In genomic region chr7:6855563-6856131, GRCh38 we compare ENCODE assay signal across 7 cellular contexts. TPM values are rescaled to one million over a fixed set of nuclear protein-coding genes. Genes with fewer than 3 reads are reported as not detected.
DNase-seq lines count a peak whose midpoint lies in the region; ATAC-seq and TF ChIP-seq lines count a peak whose summit lies in the region.
"Not testable (repeated sequence)": the region's sequence is repeated elsewhere in the genome, so short reads cannot be mapped to it uniquely, and the experiment has no call there.

No MANE protein-coding gene starts in this region.

- H3K4me3 ChIP-seq in PC-9; naive thymus-derived CD4-positive, alpha-beta T cell (ENCODE audit: low read length): not testable (repeated sequence)
- H3K4me3 ChIP-seq in left ventricle myocardium inferior (peak overlapping the region; percentile 64), skin epidermis (peak overlapping the region in 6 of 7 experiments; percentile 14 to 37 (median 20))

- DNase-seq in DMS153 treated with DMSO at 0.1 percent for 48 hours (lab: John Stamatoyannopoulos, UW; ENCODE audit: unreplicated experiment) (peak; percentile 8), PC-9 (peak in 1 of 2 experiments; percentile 9)
- not testable (repeated sequence) for DNase-seq in activated T-cell treated with anti-CD3 and anti-CD28 coated beads, Interleukin-2, amount 50 U/mL, for 4 hours; central memory CD8-positive, alpha-beta T cell (ENCODE audit: low spot score in 2 of 2); left ventricle myocardium inferior; naive thymus-derived CD4-positive, alpha-beta T cell

- not testable (repeated sequence) for H3K36me3 ChIP-seq in PC-9 (ENCODE audit: low read depth); left ventricle myocardium inferior; naive thymus-derived CD4-positive, alpha-beta T cell (ENCODE audit: control insufficient read depth in 2 of 3, insufficient read depth in 3 of 3, low read length in 3 of 3)

- H3K27me3 ChIP-seq in PC-9 (ENCODE audit: insufficient read depth, low read depth); left ventricle myocardium inferior (ENCODE audit: low read depth); naive thymus-derived CD4-positive, alpha-beta T cell (ENCODE audit: control insufficient read depth in 2 of 2, insufficient read depth in 2 of 2, low read length in 2 of 2): not testable (repeated sequence)

- not testable (repeated sequence) for H3K27ac ChIP-seq in PC-9; left ventricle myocardium inferior (replicated peaks); naive thymus-derived CD4-positive, alpha-beta T cell (ENCODE audit: low read depth, low read length); skin epidermis

- not testable (repeated sequence) for TF ChIP-seq CTCF in PC-9 (conservative IDR thresholded peaks at IDR 0.05)
- peak; percentile 10 for TF ChIP-seq CTCF in left ventricle myocardium inferior (IDR thresholded peaks at IDR 0.05; ENCODE audit: borderline replicate concordance)

- not testable (repeated sequence) for H2AFZ ChIP-seq in PC-9

- not testable (repeated sequence) for H3K36me3 Mint-ChIP-seq in activated T-cell treated with anti-CD3 and anti-CD28 coated beads, Interleukin-2, amount 50 U/mL, for 4 hours (ENCODE audit: insufficient read depth); central memory CD8-positive, alpha-beta T cell (ENCODE audit: insufficient read depth); naive thymus-derived CD4-positive, alpha-beta T cell

- intact Hi-C loops in PC-9 (cut with micrococcal nuclease; ENCODE audit: unreplicated experiment): loop anchor here (10.0 kb wide), 1 partner anchor 261 kb away; the partner anchor contains the start of gene INTS15
- intact Hi-C loops in left ventricle myocardium inferior (cut with micrococcal nuclease): not testable (repeated sequence)
- intact Hi-C loops in naive thymus-derived CD4-positive, alpha-beta T cell (cut with micrococcal nuclease): loop anchor here (2.0 to 5.0 kb wide), 4 partner anchors 263 to 858 kb away; partner anchors contain the start of gene INTS15 (in 2 of the 2)

- CTCF ChIA-PET in PC-9 (lab: Charles Lee): not testable (repeated sequence)
- CTCF ChIA-PET in naive thymus-derived CD4-positive, alpha-beta T cell (lab: Charles Lee): interaction anchor here (1.8 kb wide), 1 partner anchor 506 kb away, joined by 4 read pairs; no protein-coding TSS in a partner anchor

- not testable (repeated sequence) for H3K9me3 ChIP-seq in PC-9 (ENCODE audit: insufficient read depth, low read depth); left ventricle myocardium inferior (replicated peaks); naive thymus-derived CD4-positive, alpha-beta T cell (ENCODE audit: control insufficient read depth in 2 of 3, low read length in 3 of 3)

- not testable (repeated sequence) for H3K4me1 Mint-ChIP-seq in activated T-cell treated with anti-CD3 and anti-CD28 coated beads, Interleukin-2, amount 50 U/mL, for 4 hours (ENCODE audit: low read depth)
- H3K4me1 Mint-ChIP-seq in central memory CD8-positive, alpha-beta T cell: peaks cover 12% of the 10 kb centered on the region
- H3K4me1 Mint-ChIP-seq in naive thymus-derived CD4-positive, alpha-beta T cell: peaks cover 0 to 11% (median 2%) of the 10 kb centered on the region in 7 donors

- H3F3A ChIP-seq in PC-9 (ENCODE audit: insufficient read depth, low read depth): not testable (repeated sequence)

- not testable (repeated sequence) for H3K9me3 Mint-ChIP-seq in activated T-cell treated with anti-CD3 and anti-CD28 coated beads, Interleukin-2, amount 50 U/mL, for 4 hours; central memory CD8-positive, alpha-beta T cell; naive thymus-derived CD4-positive, alpha-beta T cell

- peak overlapping the region; percentile 75 for H3K4me2 ChIP-seq in PC-9

- H3K9me2 ChIP-seq in PC-9 (ENCODE audit: insufficient read depth): not testable (repeated sequence)

- peaks cover 18% of the 10 kb centered on the region for H3K27me3 Mint-ChIP-seq in activated T-cell treated with anti-CD3 and anti-CD28 coated beads, Interleukin-2, amount 50 U/mL, for 4 hours (ENCODE audit: low read depth)
- H3K27me3 Mint-ChIP-seq in central memory CD8-positive, alpha-beta T cell: peaks cover 17% of the 10 kb centered on the region
- peaks cover 0 to 13% (median 5%) of the 10 kb centered on the region in 5 donors for H3K27me3 Mint-ChIP-seq in naive thymus-derived CD4-positive, alpha-beta T cell

- H3K27ac Mint-ChIP-seq in central memory CD8-positive, alpha-beta T cell (ENCODE audit: low read depth); naive thymus-derived CD4-positive, alpha-beta T cell: not testable (repeated sequence)

- not testable (repeated sequence) for H3K79me2 ChIP-seq in PC-9 (ENCODE audit: low read depth)

- H3K4me1 ChIP-seq in PC-9 (replicated peaks; ENCODE audit: insufficient read depth); left ventricle myocardium inferior; naive thymus-derived CD4-positive, alpha-beta T cell (ENCODE audit: control insufficient read depth in 2 of 2, insufficient read depth in 2 of 2, low read length in 2 of 2): not testable (repeated sequence)

- BruUV-seq in PC-9 (replicated peaks; lab: Mats Ljungman, UMichigan): not testable (repeated sequence)

- POLR2A ChIA-PET in PC-9 (lab: Charles Lee; ENCODE audit: unreplicated experiment); naive thymus-derived CD4-positive, alpha-beta T cell (lab: Charles Lee): not testable (repeated sequence)

- H4K20me1 ChIP-seq in PC-9 (ENCODE audit: insufficient read depth): not testable (repeated sequence)

- ATAC-seq in activated T-cell treated with anti-CD3 and anti-CD28 coated beads, Interleukin-2, amount 50 U/mL, for 4 hours; central memory CD8-positive, alpha-beta T cell (replicated peaks; ENCODE audit: extremely low read depth, poor library complexity, severe bottlenecking); naive thymus-derived CD4-positive, alpha-beta T cell: not testable (repeated sequence)

- peak overlapping the region; percentile 77 for H3K4me3 Mint-ChIP-seq in activated T-cell treated with anti-CD3 and anti-CD28 coated beads, Interleukin-2, amount 50 U/mL, for 4 hours
- peak overlapping the region; percentile 75 for H3K4me3 Mint-ChIP-seq in central memory CD8-positive, alpha-beta T cell
- H3K4me3 Mint-ChIP-seq in naive thymus-derived CD4-positive, alpha-beta T cell: peak overlapping the region; percentile 48 to 86 (median 80)

RNA-seq across cellular contexts. Expression of gene CCZ1B, which starts 29.6 kb away (rescaled TPM):
- total RNA-seq in PC-9 (2021) (106 and 166 TPM in 2 replicates), left ventricle myocardium inferior (27.3 TPM)
- total RNA-seq in activated T-cell treated with anti-CD3 and anti-CD28 coated beads, Interleukin-2, amount 50 U/mL, for 4 hours: 10 to 100 TPM; 57.9 to 64.8 (median 61.9) TPM
- 100 to 1,000 TPM in 1 of 5 experiments, 10 to 100 TPM in 4; 73.5 to 104 (median 84.9) TPM for total RNA-seq in naive thymus-derived CD4-positive, alpha-beta T cell
- 10 to 100 TPM; 20.5 to 22.2 TPM for polyA plus RNA-seq in naive thymus-derived CD4-positive, alpha-beta T cell
